30 cellular contexts compared by ENCODE assay signal in genomic region chr11:70034740-70035365, GRCh38. TPM values are rescaled to one million over a fixed set of nuclear protein-coding genes. Genes with fewer than 3 reads are reported as not detected.
DNase-seq lines count a peak whose midpoint lies in the region; ATAC-seq, FAIRE-seq and TF ChIP-seq lines count a peak whose summit lies in the region.
"Had no signal": no experiment of that assay in that cellular context is flagged by ENCODE, and none has a peak within 500 bp of the region (broad histone marks: within the 10 kb centered on the region; RNA-seq: fewer than 3 reads in every experiment).

No MANE protein-coding gene starts in this region.

- no peak overlapping the region for H3K14ac ChIP-seq in H1 (ENCODE audit: insufficient read length)

- H3K18ac ChIP-seq in H1 (ENCODE audit: extremely low read depth, low read length) = no peak overlapping the region

- H3K4me2 ChIP-seq in GM23338 = no peak overlapping the region
- H3K4me2 ChIP-seq in H1 (ENCODE audit: insufficient read depth in 1 of 2, low read depth in 2 of 2, low read length in 2 of 2) = no peak overlapping the region

- CTCF ChIA-PET in H1 (lab: Charles Lee; ENCODE audit: partially characterized antibody) = interaction anchor here (0.6 to 2.3 kb wide), 11 partner anchors 11 to 277 kb away, joined by 3 to 8 read pairs (median 3); no protein-coding TSS in a partner anchor

- TF ChIP-seq EP300 in H1 (IDR thresholded peaks at IDR 0.05; ENCODE audit: borderline replicate concordance in 1 of 2, low read depth in 2 of 2, low read length in 2 of 2) = no peak

- peaks cover 16% of the 10 kb centered on the region for H3K36me3 Mint-ChIP-seq in GM23338 (ENCODE audit: low read depth)
- H3K36me3 Mint-ChIP-seq: CD8-positive, alpha-beta memory T cell had no signal

- ATAC-seq in GM23338 (peak; percentile 23; the same call in 2 of the 3 replicates), GM19455 (IDR thresholded peaks at IDR 0.05; ENCODE audit: unreplicated experiment) (no peak)
- ATAC-seq: left lung; sciatic nerve; stimulated activated naive CD8-positive, alpha-beta T cell treated with anti-CD3 and anti-CD28 coated beads, Interleukin-15, amount 100 ng/mL, for 72 hours; T-helper 17 cell had no signal

- peaks cover 6% of the 10 kb centered on the region; the same call in 1 of the 3 replicates for H3K4me1 Mint-ChIP-seq in GM23338
- H3K4me1 Mint-ChIP-seq: CD8-positive, alpha-beta memory T cell; stimulated activated naive CD8-positive, alpha-beta T cell treated with anti-CD3 and anti-CD28 coated beads, Interleukin-15, amount 100 ng/mL, for 72 hours had no signal

- H3K4me3 ChIP-seq in GM23338 (no peak overlapping the region), H1 (ENCODE audit: extremely low read depth in 1 of 4, insufficient read depth in 2 of 4, low read depth in 3 of 4, low read length in 4 of 4) (no peak overlapping the region)
- H3K4me3 ChIP-seq: adrenal gland, left lung, tibial artery had no signal

- no peak overlapping the region for H3K23ac ChIP-seq in H1 (ENCODE audit: insufficient read length)

- H2AK5ac ChIP-seq in H1 (ENCODE audit: low read depth, low read length) = no peak overlapping the region; the same call in 1 of the 2 replicates

- H2AFZ ChIP-seq in GM23338 = 0 out of 2 replicates have a peak overlapping the region, but pooled peaks have one; percentile 38
- H2AFZ ChIP-seq in H1 (ENCODE audit: low read length) = no peak overlapping the region

- no peak overlapping the region for H3K9ac ChIP-seq in H1 (replicated peaks in 1 of 4; ENCODE audit: extremely low read depth in 1 of 4, low read depth in 3 of 4, low read length in 3 of 4)

- H3K9me3 Mint-ChIP-seq in GM23338 = peaks cover 33% of the 10 kb centered on the region

- H2BK12ac ChIP-seq in H1 (ENCODE audit: low read depth, low read length) = no peak overlapping the region

- no peak for DNase-seq in GM23338 (ENCODE audit: low spot score)
- peak; percentile 86 for DNase-seq in NCI-H69 (lab: John Stamatoyannopoulos, UW)
- peak in 1 of 2 experiments; percentile 44 for DNase-seq in H1 (ENCODE audit: low read depth in 1 of 2, low spot score in 2 of 2)
- DNase-seq in mucosa of gallbladder (ENCODE audit: low spot score) = peak; percentile 40
- no peak for DNase-seq in AG08396 (ENCODE audit: low spot score)
- no peak for DNase-seq in C1 segment of cervical spinal cord (lab: John Stamatoyannopoulos, UW)
- no peak for DNase-seq in effector CD4-positive, alpha-beta T cell
- DNase-seq: ACHN; activated CD4-positive, alpha-beta T cell treated with anti-CD3 and anti-CD28 coated beads, Interleukin-2, amount 50 U/mL, for 48 hours; activated CD4-positive, CD25-positive, alpha-beta regulatory T cell treated with anti-CD3 and anti-CD28 coated beads, Interleukin-2, amount 50 U/mL, for 72 hours; activated naive CD4-positive, alpha-beta T cell treated with Interleukin-2 at 50 U/mL for 16 hours; BE2C; CD8-positive, alpha-beta memory T cell; cerebellar nuclear complex; DMS53; HCEC 1CT; Kasumi-1; left lung; mesenchymal stem cell; OCI-M1; stimulated activated CD8-positive, alpha-beta memory T cell treated with anti-CD3 and anti-CD28 coated beads, Interleukin-4, amount 100 ng/mL, for 48 hours; stimulated activated naive CD8-positive, alpha-beta T cell treated with anti-CD3 and anti-CD28 coated beads, Interleukin-15, amount 100 ng/mL, for 72 hours; T-helper 17 cell; tibial artery had no signal

- H2BK15ac ChIP-seq in H1 (ENCODE audit: low read length) = no peak overlapping the region

- H3F3A ChIP-seq in GM23338 (replicated peaks; ENCODE audit: low read depth) = no peaks in the 10 kb centered on the region

- no peaks in the 10 kb centered on the region; the same call in 1 of the 2 replicates for H3K23me2 ChIP-seq in H1 (ENCODE audit: low read depth, low read length)

- H3K4ac ChIP-seq in H1 (replicated peaks; ENCODE audit: insufficient read length, low read depth, low read length) = no peak overlapping the region

- H3K27me3 ChIP-seq in GM23338 (ENCODE audit: insufficient read depth) = no peaks in the 10 kb centered on the region
- no peaks in the 10 kb centered on the region; a peak in 1 of 7 replicates for H3K27me3 ChIP-seq in H1 (replicated peaks in 1 of 4; ENCODE audit: control insufficient read depth in 3 of 4, extremely low read depth in 1 of 4, insufficient read depth in 3 of 4, low read length in 3 of 4)
- H3K27me3 ChIP-seq: adrenal gland, neutrophil, tibial artery had no signal

- no peak for FAIRE-seq in H1 (lab: Jason Lieb, UNC)
- FAIRE-seq: GM12891 had no signal

- H2BK5ac ChIP-seq in H1 (ENCODE audit: low read depth, low read length) = no peak overlapping the region

- no peaks in the 10 kb centered on the region for H3K4me1 ChIP-seq in GM23338 (ENCODE audit: insufficient read depth)
- H3K4me1 ChIP-seq in H1 (replicated peaks in 1 of 4; ENCODE audit: control insufficient read depth in 3 of 4, insufficient read depth in 4 of 4, low read length in 3 of 4) = no peaks in the 10 kb centered on the region; a peak in 1 of 7 replicates
- H3K4me1 ChIP-seq: adrenal gland, BE2C, left lung, tibial artery had no signal

- peaks cover 8% of the 10 kb centered on the region for H3K27me3 Mint-ChIP-seq in GM23338 (ENCODE audit: insufficient read depth, low read depth, poor library complexity)

- no peaks in the 10 kb centered on the region for H3K79me1 ChIP-seq in H1 (ENCODE audit: low read depth, low read length)

- H3K9me2 ChIP-seq in GM23338 (ENCODE audit: insufficient read depth) = no peaks in the 10 kb centered on the region

- H3K27ac ChIP-seq in GM23338 (ENCODE audit: low read depth) (no peak overlapping the region), H1 (ENCODE audit: low read depth, low read length) (no peak overlapping the region)
- H3K27ac ChIP-seq: adrenal gland, left lung, neutrophil, tibial artery had no signal

- peaks cover 8 to 11% of the 10 kb centered on the region in 2 experiments for H3K9me3 ChIP-seq in H1 (ENCODE audit: insufficient read depth in 2 of 2, low read depth in 1 of 2, low read length in 1 of 2)
- H3K9me3 ChIP-seq: adrenal gland, BE2C, neutrophil had no signal

- 0 out of 2 replicates have a peak overlapping the region, but pooled peaks have one; percentile 10 for H2BK20ac ChIP-seq in H1 (ENCODE audit: low read length)

- no peak overlapping the region for H3K56ac ChIP-seq in H1 (replicated peaks; ENCODE audit: insufficient read length, low read depth, low read length)

- H3K4me3 Mint-ChIP-seq in GM23338 = no peak overlapping the region
- H3K4me3 Mint-ChIP-seq: CD8-positive, alpha-beta memory T cell; stimulated activated naive CD8-positive, alpha-beta T cell treated with anti-CD3 and anti-CD28 coated beads, Interleukin-15, amount 100 ng/mL, for 72 hours; T-helper 17 cell had no signal

- no peak overlapping the region for H4K8ac ChIP-seq in H1 (ENCODE audit: extremely low read depth, insufficient read depth, low read length)

- H4K5ac ChIP-seq in H1 (ENCODE audit: insufficient read length, low read depth, low read length) = no peak overlapping the region

- H3K36me3 ChIP-seq in GM23338 (ENCODE audit: insufficient read depth) (no peaks in the 10 kb centered on the region), H1 (ENCODE audit: control insufficient read depth in 2 of 4, insufficient read depth in 4 of 4, low read length in 3 of 4) (no peaks in the 10 kb centered on the region)
- H3K36me3 ChIP-seq: adrenal gland, BE2C, left lung, neutrophil had no signal

- no peak overlapping the region for H2BK120ac ChIP-seq in H1 (replicated peaks; ENCODE audit: low read depth, low read length)

- H3K79me2 ChIP-seq in GM23338 (replicated peaks; ENCODE audit: insufficient read depth) (no peaks in the 10 kb centered on the region), H1 (ENCODE audit: control insufficient read depth in 1 of 2, insufficient read depth in 2 of 2, low read length in 2 of 2) (no peaks in the 10 kb centered on the region)

- POLR2A ChIA-PET in H1 (lab: Charles Lee; ENCODE audit: partially characterized antibody) = interaction anchor here (1.1 kb wide), 1 partner anchor 11 kb away, joined by 3 read pairs; no protein-coding TSS in a partner anchor

- H3K27ac Mint-ChIP-seq in GM23338 = no peak overlapping the region
- H3K27ac Mint-ChIP-seq: CD8-positive, alpha-beta memory T cell; stimulated activated naive CD8-positive, alpha-beta T cell treated with anti-CD3 and anti-CD28 coated beads, Interleukin-15, amount 100 ng/mL, for 72 hours; T-helper 17 cell had no signal

- 90% methylated on average over 11 of the region's 11 CpGs; no CpG with 5 or more reads in 1 of the 2 experiments for WGBS in H1 (ENCODE audit: extremely low coverage in 1 of 2, insufficient coverage in 1 of 2, insufficient read length in 1 of 2, insufficient replicate concordance in 2 of 2, low coverage in 1 of 2, low lambda C conversion rate in 2 of 2, missing lambda C conversion rate in 1 of 2), 2 experiments

- H4K91ac ChIP-seq in H1 (replicated peaks; ENCODE audit: insufficient read length, low read length) = peak overlapping the region; percentile 51

- no peak for TF ChIP-seq POLR2A in H1 (IDR thresholded peaks at IDR 0.05; ENCODE audit: control extremely low read depth in 1 of 2, low read depth in 2 of 2, low read length in 2 of 2)

- H4K20me1 ChIP-seq in GM23338 (replicated peaks; ENCODE audit: insufficient read depth) (no peaks in the 10 kb centered on the region; the same call in 1 of the 2 replicates), H1 (replicated peaks in 1 of 2; ENCODE audit: control insufficient read depth in 1 of 2, insufficient read depth in 2 of 2, low read length in 2 of 2) (no peaks in the 10 kb centered on the region)

- TF ChIP-seq CTCF in GM23338 (conservative IDR thresholded peaks at IDR 0.05; ENCODE audit: low read depth in 2 of 2) = no peak
- no peak for TF ChIP-seq CTCF in H1 (IDR thresholded peaks at IDR 0.05; ENCODE audit: control extremely low read depth in 1 of 3, insufficient read depth in 1 of 3, low read depth in 1 of 3, low read length in 3 of 3)

- TF ChIP-seq RAD21 in H1 (IDR thresholded peaks at IDR 0.05 in 1 of 2, conservative IDR thresholded peaks at IDR 0.05 in 1 of 2; ENCODE audit: low read depth in 2 of 2, low read length in 2 of 2) = no peak

TF ChIP-seq in GM23338, 12 proteins besides CTCF, POLR2A, EP300 and RAD21 (continues in another document):
- TF ChIP-seq ZNF331 (CRISPR knock-in tag; IDR thresholded peaks at IDR 0.05; ENCODE audit: low read depth) = no peak

TF ChIP-seq in H1, 55 proteins besides CTCF, POLR2A, EP300 and RAD21 (continues in another document):
- no peak for TF ChIP-seq JUN (IDR thresholded peaks at IDR 0.05; ENCODE audit: low read depth, low read length)

RNA-seq across cellular contexts. Expression of gene ANO1, which starts 43.3 kb away (rescaled TPM):
- 3.4 and 3.9 TPM in 2 replicates for total RNA-seq in GM23338 (2014; rRNA removed; shearing (Covaris generic))
- polyA plus RNA-seq in GM23338 (2016; fragmentation: Nextera tagmentation; extraction: Ambion mirVana) = 1.3 and 1.4 TPM in 2 replicates
- total RNA-seq in H1 (2021; fragmentation: NEBNext Ultra II Directional; extraction: Animal tissue kit (Norgen Biotek cat#: 25700)) = 4.3 and 5.0 TPM in 2 replicates
- polyA plus RNA-seq in H1 (2011; rRNA removed) = 3.6 and 4.7 TPM in 2 replicates
- 2.7 TPM for polyA plus RNA-seq in H1 (2011; cell fraction: cytosol; rRNA removed)
- 8.2 TPM for polyA plus RNA-seq in H1 (2011; cell fraction: nucleus; rRNA removed)
- 3.5 to 8.6 TPM (median 6.9 TPM) in 4 replicates for polyA plus RNA-seq in H1 (2012, experiment 1 of 2)
- polyA plus RNA-seq in H1 (2012, experiment 2 of 2) = 1.3 TPM
- polyA plus RNA-seq in H1 (2013, experiment 1 of 2) = 4.9 TPM
- 4.3 TPM for polyA plus RNA-seq in H1 (2013, experiment 2 of 2)
- 3.2 and 6.5 TPM in 2 replicates for polyA minus RNA-seq in H1 (2011; rRNA and poly(A)+ RNA removed)
- polyA minus RNA-seq in H1 (2011; cell fraction: cytosol; rRNA and poly(A)+ RNA removed) = 3.9 TPM
- 6.7 TPM for polyA minus RNA-seq in H1 (2011; cell fraction: nucleus; rRNA and poly(A)+ RNA removed)
- total RNA-seq in mucosa of gallbladder = 228 TPM
- total RNA-seq: CD8-positive, alpha-beta memory T cell; myocyte had no signal
- polyA plus RNA-seq: CD8-positive, alpha-beta memory T cell had no signal

Comparison
In these comparisons a context has a peak if more than half of its experiments do, and no peak if none do; other contexts are left out.
1. DNase-seq: peak in NCI-H69 (single experiment) and mucosa of gallbladder (single experiment); none in GM23338 (single experiment), AG08396 (single experiment), C1 segment of cervical spinal cord (0 of 14) and effector CD4-positive, alpha-beta T cell (single experiment).
2. RNA of gene ANO1, which starts 43.3 kb away (total RNA-seq): 228 TPM in mucosa of gallbladder (single experiment); 4.3 to 5.0 TPM in H1 and 3.4 to 3.9 TPM in GM23338; every median in the first group is over 10 times any median in the second.